ENCODE assay signal across 11 cellular contexts in genomic region chr16:79047337-79047736, GRCh38.
DNase-seq lines count a peak whose midpoint lies in the region; ATAC-seq lines count a peak whose summit lies in the region.
"Had no signal": no experiment of that assay in that cellular context is flagged by ENCODE, and none has a peak within 500 bp of the region (broad histone marks: within the 10 kb centered on the region; RNA-seq: fewer than 3 reads in every experiment).

No MANE protein-coding gene starts in this region.

- intact Hi-C loops in naive thymus-derived CD4-positive, alpha-beta T cell (cut with micrococcal nuclease): loop anchor here (2.0 to 5.0 kb wide), 2 partner anchors 340 to 343 kb away; no protein-coding TSS in a partner anchor

- H3K27me3 Mint-ChIP-seq in activated T-helper 17 cell treated with anti-CD3 and anti-CD28 coated beads, Interleukin-2, amount 50 U/mL, for 72 hours: no peaks in the 10 kb centered on the region
- no peaks in the 10 kb centered on the region for H3K27me3 Mint-ChIP-seq in naive thymus-derived CD4-positive, alpha-beta T cell
- H3K27me3 Mint-ChIP-seq: dendritic cell treated with granulocyte-macrophage colony-stimulating factor and Interleukin-4, amounts not matched to agents 40 ng/mL and 50 ng/mL, for 4 days; T-cell had no signal

- peak overlapping the region; percentile 29 for H3K4me3 Mint-ChIP-seq in activated T-helper 17 cell treated with anti-CD3 and anti-CD28 coated beads, Interleukin-2, amount 50 U/mL, for 72 hours
- H3K4me3 Mint-ChIP-seq in naive thymus-derived CD4-positive, alpha-beta T cell: no peak overlapping the region
- H3K4me3 Mint-ChIP-seq: CD8-positive, alpha-beta T cell; dendritic cell treated with granulocyte-macrophage colony-stimulating factor and Interleukin-4, amounts not matched to agents 40 ng/mL and 50 ng/mL, for 4 days; T-cell had no signal

- DNase-seq in NCI-H510A treated with DMSO at 0.1 percent for 48 hours (lab: John Stamatoyannopoulos, UW) (peak; percentile 26), NCI-H510A (lab: John Stamatoyannopoulos, UW) (no peak), hippocampal formation (lab: John Stamatoyannopoulos, UW) (no peak)
- DNase-seq in naive thymus-derived CD4-positive, alpha-beta T cell: no peak
- DNase-seq: CD8-positive, alpha-beta T cell had no signal

- no peaks in the 10 kb centered on the region for H3K36me3 Mint-ChIP-seq in activated T-helper 17 cell treated with anti-CD3 and anti-CD28 coated beads, Interleukin-2, amount 50 U/mL, for 72 hours (ENCODE audit: low read depth)
- peaks cover 0 to 5% (median 0%) of the 10 kb centered on the region in 5 donors for H3K36me3 Mint-ChIP-seq in naive thymus-derived CD4-positive, alpha-beta T cell
- H3K36me3 Mint-ChIP-seq: CD8-positive, alpha-beta T cell; T-cell had no signal

- H3K4me1 ChIP-seq in naive thymus-derived CD4-positive, alpha-beta T cell (ENCODE audit: control insufficient read depth in 2 of 2, insufficient read depth in 2 of 2, low read length in 2 of 2): peaks cover 12 to 16% of the 10 kb centered on the region in 2 donors

- peak overlapping the region; percentile 54 for H3K27ac Mint-ChIP-seq in activated T-helper 17 cell treated with anti-CD3 and anti-CD28 coated beads, Interleukin-2, amount 50 U/mL, for 72 hours
- H3K27ac Mint-ChIP-seq in naive thymus-derived CD4-positive, alpha-beta T cell: no peak overlapping the region
- H3K27ac Mint-ChIP-seq: CD8-positive, alpha-beta T cell; dendritic cell treated with granulocyte-macrophage colony-stimulating factor and Interleukin-4, amounts not matched to agents 40 ng/mL and 50 ng/mL, for 4 days; T-cell had no signal

- H3K36me3 ChIP-seq in naive thymus-derived CD4-positive, alpha-beta T cell (ENCODE audit: control insufficient read depth in 2 of 3, insufficient read depth in 3 of 3, low read length in 3 of 3): no peaks in the 10 kb centered on the region

- H3K27me3 ChIP-seq in naive thymus-derived CD4-positive, alpha-beta T cell (ENCODE audit: control insufficient read depth in 2 of 2, insufficient read depth in 2 of 2, low read length in 2 of 2): no peaks in the 10 kb centered on the region

- H3K9me3 Mint-ChIP-seq in activated T-helper 17 cell treated with anti-CD3 and anti-CD28 coated beads, Interleukin-2, amount 50 U/mL, for 72 hours: no peaks in the 10 kb centered on the region
- peaks cover 0 to 7% (median 0%) of the 10 kb centered on the region in 11 donors for H3K9me3 Mint-ChIP-seq in naive thymus-derived CD4-positive, alpha-beta T cell
- H3K9me3 Mint-ChIP-seq: CD8-positive, alpha-beta T cell; dendritic cell treated with granulocyte-macrophage colony-stimulating factor and Interleukin-4, amounts not matched to agents 40 ng/mL and 50 ng/mL, for 4 days; T-cell had no signal

- no peak overlapping the region for H3K27ac ChIP-seq in naive thymus-derived CD4-positive, alpha-beta T cell (ENCODE audit: low read depth, low read length)

- no peaks in the 10 kb centered on the region for H3K9me3 ChIP-seq in naive thymus-derived CD4-positive, alpha-beta T cell (ENCODE audit: control insufficient read depth in 2 of 3, low read length in 3 of 3)

- peaks cover 36% of the 10 kb centered on the region for H3K4me1 Mint-ChIP-seq in activated T-helper 17 cell treated with anti-CD3 and anti-CD28 coated beads, Interleukin-2, amount 50 U/mL, for 72 hours
- peaks cover 18 to 31% (median 26%) of the 10 kb centered on the region in 7 donors for H3K4me1 Mint-ChIP-seq in naive thymus-derived CD4-positive, alpha-beta T cell

- POLR2A ChIA-PET in naive thymus-derived CD4-positive, alpha-beta T cell (lab: Charles Lee): no interaction called here

- CTCF ChIA-PET in naive thymus-derived CD4-positive, alpha-beta T cell (lab: Charles Lee): no interaction called here

- ATAC-seq in HG03354 (IDR thresholded peaks at IDR 0.05; ENCODE audit: poor library complexity, severe bottlenecking, unreplicated experiment) (peak; percentile 53), HG03439 (IDR thresholded peaks at IDR 0.05; ENCODE audit: unreplicated experiment) (no peak), HG02973 (IDR thresholded peaks at IDR 0.05; ENCODE audit: unreplicated experiment) (no peak)
- ATAC-seq in activated T-helper 17 cell treated with anti-CD3 and anti-CD28 coated beads, Interleukin-2, amount 50 U/mL, for 72 hours (replicated peaks): peak; percentile 45
- peak; percentile 49 for ATAC-seq in naive thymus-derived CD4-positive, alpha-beta T cell
- ATAC-seq: CD8-positive, alpha-beta T cell; T-cell had no signal

- no peak overlapping the region for H3K4me3 ChIP-seq in naive thymus-derived CD4-positive, alpha-beta T cell (ENCODE audit: low read length)

Comparison
In these comparisons a context has a peak if more than half of its experiments do, and no peak if none do; other contexts are left out.
1. ATAC-seq: peak in HG03354 (single experiment), activated T-helper 17 cell treated with anti-CD3 and anti-CD28 coated beads, Interleukin-2, amount 50 U/mL, for 72 hours (single experiment) and naive thymus-derived CD4-positive, alpha-beta T cell (single experiment); none in HG03439 (single experiment) and HG02973 (single experiment).